ENCODE assay signal across 19 cellular contexts in genomic region chr13:112974125-112974524, GRCh38.
"Had no signal": no experiment of that assay in that cellular context is flagged by ENCODE, and none has a peak within 500 bp of the region (broad histone marks: within the 10 kb centered on the region; RNA-seq: fewer than 3 reads in every experiment).

No MANE protein-coding gene starts in this region.

- H3K27me3 ChIP-seq: vagina had no signal

- ATAC-seq: effector memory CD8-positive, alpha-beta T cell; gastroesophageal sphincter; left cardiac atrium; left ventricle myocardium superior; naive thymus-derived CD8-positive, alpha-beta T cell; right cardiac atrium; stimulated activated effector memory CD8-positive, alpha-beta T cell treated with anti-CD3 and anti-CD28 coated beads, Interleukin-12 subunit alpha, Interleukin-12 subunit beta, amount 100 ng/mL, for 72 hours had no signal

- H3K4me3 Mint-ChIP-seq: immature natural killer cell; stimulated activated effector memory CD8-positive, alpha-beta T cell treated with anti-CD3 and anti-CD28 coated beads, Interleukin-12 subunit alpha, Interleukin-12 subunit beta, amount 100 ng/mL, for 72 hours; stimulated activated naive CD8-positive, alpha-beta T cell treated with anti-CD3 and anti-CD28 coated beads, Interleukin-15, Interleukin-2, amounts not matched to agents 100 ng/mL and 50 ng/mL, for 24 hours had no signal

- H3K27ac Mint-ChIP-seq: effector memory CD8-positive, alpha-beta T cell; immature natural killer cell; progenitor cell of endocrine pancreas; stimulated activated effector memory CD8-positive, alpha-beta T cell treated with anti-CD3 and anti-CD28 coated beads, Interleukin-12 subunit alpha, Interleukin-12 subunit beta, amount 100 ng/mL, for 72 hours; stimulated activated naive CD8-positive, alpha-beta T cell treated with anti-CD3 and anti-CD28 coated beads, Interleukin-15, Interleukin-2, amounts not matched to agents 100 ng/mL and 50 ng/mL, for 24 hours had no signal

- H3K4me3 ChIP-seq: esophagus muscularis mucosa, gastroesophageal sphincter, smooth muscle cell, tibial artery, upper lobe of left lung, vagina had no signal

- H3K9me3 Mint-ChIP-seq: stimulated activated naive CD8-positive, alpha-beta T cell treated with anti-CD3 and anti-CD28 coated beads, Interleukin-15, Interleukin-2, amounts not matched to agents 100 ng/mL and 50 ng/mL, for 24 hours had no signal

- H3K36me3 ChIP-seq: esophagus muscularis mucosa, gastroesophageal sphincter, tibial artery, upper lobe of left lung, vagina had no signal

- DNase-seq: effector memory CD8-positive, alpha-beta T cell; immature natural killer cell; left cardiac atrium; left ventricle myocardium superior; mesendoderm; stimulated activated CD4-positive, alpha-beta T cell treated with anti-CD3 and anti-CD28 coated beads, Interleukin-4, amount 100 ng/mL, for 1 hour; stimulated activated CD8-positive, alpha-beta memory T cell treated with anti-CD3 and anti-CD28 coated beads, Interleukin-4, amount 100 ng/mL, for 48 hours had no signal

- H3K9me3 ChIP-seq: esophagus muscularis mucosa, gastroesophageal sphincter, tibial artery, upper lobe of left lung, vagina had no signal

- H3K27me3 Mint-ChIP-seq: progenitor cell of endocrine pancreas; stimulated activated naive CD8-positive, alpha-beta T cell treated with anti-CD3 and anti-CD28 coated beads, Interleukin-15, Interleukin-2, amounts not matched to agents 100 ng/mL and 50 ng/mL, for 24 hours had no signal

- H3K27ac ChIP-seq: epithelial cell of prostate, esophagus muscularis mucosa, gastroesophageal sphincter, tibial artery, upper lobe of left lung, vagina had no signal
